ENCODE assay signal across 12 cellular contexts in the genomic region with DNA sequence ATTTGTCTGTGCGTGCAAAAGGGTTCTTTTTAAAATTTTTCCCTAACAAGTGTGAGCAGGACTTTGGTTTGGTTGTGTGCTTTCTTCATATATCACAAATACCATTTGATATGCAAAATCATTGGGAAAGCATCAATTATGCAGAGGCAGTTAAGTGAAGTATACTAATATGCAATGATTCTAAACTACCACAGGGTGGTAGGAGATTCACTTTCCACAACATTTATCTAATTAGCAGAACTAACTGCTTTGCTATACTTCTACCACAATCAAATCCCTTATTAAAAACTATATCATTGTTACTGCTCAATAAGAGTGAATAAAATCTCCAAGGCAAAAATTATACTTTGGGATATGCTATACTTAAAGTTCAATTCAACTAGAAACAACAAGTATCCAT.
DNase-seq lines count a peak whose midpoint lies in the region; ATAC-seq, FAIRE-seq and TF ChIP-seq lines count a peak whose summit lies in the region.
"Had no signal": no experiment of that assay in that cellular context is flagged by ENCODE, and none has a peak within 500 bp of the region (broad histone marks: within the 10 kb centered on the region; RNA-seq: fewer than 3 reads in every experiment).

No MANE protein-coding gene starts in this region.

- no peaks in the 10 kb centered on the region for H3K36me3 Mint-ChIP-seq in GM23338 (ENCODE audit: low read depth)
- H3K36me3 Mint-ChIP-seq: brain had no signal

- POLR2A ChIA-PET in Panc1 (lab: Charles Lee) = no interaction called here

- intact Hi-C loops in Panc1 (cut with micrococcal nuclease; ENCODE audit: unreplicated experiment) = no loop called here

- no peaks in the 10 kb centered on the region for H3K79me2 ChIP-seq in GM23338 (replicated peaks; ENCODE audit: insufficient read depth)

- CTCF ChIA-PET in Panc1 (lab: Charles Lee) = no interaction called here

- H3K4me1 ChIP-seq in GM23338 (ENCODE audit: insufficient read depth) (no peaks in the 10 kb centered on the region), Panc1 (ENCODE audit: control insufficient read depth, insufficient read depth, low read length) (no peaks in the 10 kb centered on the region)
- H3K4me1 ChIP-seq: gastrocnemius medialis had no signal

- no peaks in the 10 kb centered on the region for H4K20me1 ChIP-seq in GM23338 (replicated peaks; ENCODE audit: insufficient read depth)

- H2AFZ ChIP-seq in GM23338 = no peak overlapping the region

- TF ChIP-seq CTCF in GM23338 (conservative IDR thresholded peaks at IDR 0.05; ENCODE audit: low read depth in 2 of 2) = peak in 1 of 2 experiments; percentile 34; a peak in 2 of 4 replicates
- TF ChIP-seq CTCF in Panc1 (IDR thresholded peaks at IDR 0.05) = peak; percentile 27; the same call in 1 of the 2 replicates
- TF ChIP-seq CTCF in fibroblast of mammary gland (conservative IDR thresholded peaks at IDR 0.05; ENCODE audit: control insufficient read depth, insufficient read depth, low read depth, low read length) = peak; percentile 13

- no peaks in the 10 kb centered on the region for H3K27me3 Mint-ChIP-seq in GM23338 (ENCODE audit: insufficient read depth, low read depth, poor library complexity)
- H3K27me3 Mint-ChIP-seq: brain had no signal

- H3K4me3 Mint-ChIP-seq in GM23338 = no peak overlapping the region
- H3K4me3 Mint-ChIP-seq: brain had no signal

- H3K4me3 ChIP-seq in GM23338 (no peak overlapping the region), Panc1 (ENCODE audit: low read depth in 2 of 2, low read length in 2 of 2) (no peak overlapping the region), fibroblast of mammary gland (ENCODE audit: control insufficient read depth, low read depth, low read length) (no peak overlapping the region)
- H3K4me3 ChIP-seq: gastrocnemius medialis had no signal

- no peaks in the 10 kb centered on the region for H3K9me3 Mint-ChIP-seq in GM23338

- H3K27me3 ChIP-seq in GM23338 (ENCODE audit: insufficient read depth) (no peaks in the 10 kb centered on the region), Panc1 (ENCODE audit: control insufficient read depth, insufficient read depth, low read length) (no peaks in the 10 kb centered on the region)
- H3K27me3 ChIP-seq: gastrocnemius medialis had no signal

- no peaks in the 10 kb centered on the region for H3K9me3 ChIP-seq in Panc1 (ENCODE audit: control insufficient read depth, insufficient read depth, low read depth, low read length)
- H3K9me3 ChIP-seq: gastrocnemius medialis had no signal

- ATAC-seq in GM23338 (no peak), Panc1 (no peak), GM18505 (IDR thresholded peaks at IDR 0.05; ENCODE audit: unreplicated experiment) (no peak), HG03039 (IDR thresholded peaks at IDR 0.05; ENCODE audit: unreplicated experiment) (no peak)
- ATAC-seq: gastrocnemius medialis, left ventricle myocardium superior had no signal

- in situ Hi-C loops in ACHN (cut with HindIII; ENCODE audit: low pct_ligation_motif_present, low pct_unique_long_range_greater_than_20kb, low sequenced_read_pairs) (no loop called here), Panc1 (cut with HindIII; ENCODE audit: low pct_unique_long_range_greater_than_20kb, low sequenced_read_pairs) (no loop called here)

- H3K4me2 ChIP-seq in GM23338 = no peak overlapping the region

- peaks cover 3% of the 10 kb centered on the region; the same call in 2 of the 3 replicates for H3K4me1 Mint-ChIP-seq in GM23338
- H3K4me1 Mint-ChIP-seq: brain had no signal

- H3K36me3 ChIP-seq in GM23338 (ENCODE audit: insufficient read depth) (no peaks in the 10 kb centered on the region), Panc1 (ENCODE audit: control insufficient read depth, insufficient read depth, low read length) (no peaks in the 10 kb centered on the region; the same call in 1 of the 2 replicates)
- H3K36me3 ChIP-seq: gastrocnemius medialis had no signal

- no peaks in the 10 kb centered on the region for H3F3A ChIP-seq in GM23338 (replicated peaks; ENCODE audit: low read depth)

- no peak for TF ChIP-seq POLR2A in GM18505 (IDR thresholded peaks at IDR 0.05; ENCODE audit: borderline replicate concordance, extremely low read depth, insufficient read depth, insufficient read length)
- TF ChIP-seq POLR2A in GM12892 (IDR thresholded peaks at IDR 0.05; ENCODE audit: low read depth, low read length) = no peak

- FAIRE-seq in GM12892 (lab: Jason Lieb, UNC) = no peak

- no TSS peak for BruUV-seq in Panc1 (replicated peaks; lab: Mats Ljungman, UMichigan)

- H3K27ac Mint-ChIP-seq in GM23338 = no peak overlapping the region
- H3K27ac Mint-ChIP-seq: brain had no signal

- H3K9me2 ChIP-seq in GM23338 (ENCODE audit: insufficient read depth) = no peaks in the 10 kb centered on the region

- no peak overlapping the region for H3K27ac ChIP-seq in GM23338 (ENCODE audit: low read depth)
- H3K27ac ChIP-seq in Panc1 (ENCODE audit: low read length) = no peak overlapping the region
- H3K27ac ChIP-seq: gastrocnemius medialis had no signal

- DNase-seq in ACHN (peak; percentile 5), GM23338 (ENCODE audit: low spot score) (peak; percentile 16), Panc1 (ENCODE audit: low read depth, low spot score) (no peak), fibroblast of mammary gland (ENCODE audit: low read depth) (peak; percentile 17), GM12892 (ENCODE audit: insufficient read length) (no peak), cerebellar cortex (ENCODE audit: low spot score) (no peak)
- DNase-seq: activated T-cell treated with anti-CD3 and anti-CD28 coated beads for 4 hours, gastrocnemius medialis, left ventricle myocardium superior had no signal

TF ChIP-seq in GM23338, 12 proteins besides CTCF, POLR2A, EP300 and RAD21 (continues in another document):
- TF ChIP-seq ZNF114 (CRISPR knock-in tag; IDR thresholded peaks at IDR 0.05) (no peak), CREB1 (CRISPR knock-in tag; IDR thresholded peaks at IDR 0.05; ENCODE audit: low read depth) (no peak), POLR2AphosphoS5 (IDR thresholded peaks at IDR 0.05; ENCODE audit: low read depth) (no peak), EZH2phosphoT487 (IDR thresholded peaks at IDR 0.05; ENCODE audit: unreplicated experiment) (no peak), EZH2 (IDR thresholded peaks at IDR 0.05; ENCODE audit: low read depth, unreplicated experiment) (no peak), NANOG (IDR thresholded peaks at IDR 0.05; ENCODE audit: borderline replicate concordance) (no peak), ZNF331 (CRISPR knock-in tag; IDR thresholded peaks at IDR 0.05; ENCODE audit: low read depth) (no peak), JUNB (IDR thresholded peaks at IDR 0.05; ENCODE audit: unreplicated experiment) (no peak)
- TF ChIP-seq, protein P1, sequence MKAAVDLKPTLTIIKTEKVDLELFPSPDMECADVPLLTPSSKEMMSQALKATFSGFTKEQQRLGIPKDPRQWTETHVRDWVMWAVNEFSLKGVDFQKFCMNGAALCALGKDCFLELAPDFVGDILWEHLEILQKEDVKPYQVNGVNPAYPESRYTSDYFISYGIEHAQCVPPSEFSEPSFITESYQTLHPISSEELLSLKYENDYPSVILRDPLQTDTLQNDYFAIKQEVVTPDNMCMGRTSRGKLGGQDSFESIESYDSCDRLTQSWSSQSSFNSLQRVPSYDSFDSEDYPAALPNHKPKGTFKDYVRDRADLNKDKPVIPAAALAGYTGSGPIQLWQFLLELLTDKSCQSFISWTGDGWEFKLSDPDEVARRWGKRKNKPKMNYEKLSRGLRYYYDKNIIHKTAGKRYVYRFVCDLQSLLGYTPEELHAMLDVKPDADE (IDR thresholded peaks at IDR 0.05) = no peak
- TF ChIP-seq, protein P2, sequence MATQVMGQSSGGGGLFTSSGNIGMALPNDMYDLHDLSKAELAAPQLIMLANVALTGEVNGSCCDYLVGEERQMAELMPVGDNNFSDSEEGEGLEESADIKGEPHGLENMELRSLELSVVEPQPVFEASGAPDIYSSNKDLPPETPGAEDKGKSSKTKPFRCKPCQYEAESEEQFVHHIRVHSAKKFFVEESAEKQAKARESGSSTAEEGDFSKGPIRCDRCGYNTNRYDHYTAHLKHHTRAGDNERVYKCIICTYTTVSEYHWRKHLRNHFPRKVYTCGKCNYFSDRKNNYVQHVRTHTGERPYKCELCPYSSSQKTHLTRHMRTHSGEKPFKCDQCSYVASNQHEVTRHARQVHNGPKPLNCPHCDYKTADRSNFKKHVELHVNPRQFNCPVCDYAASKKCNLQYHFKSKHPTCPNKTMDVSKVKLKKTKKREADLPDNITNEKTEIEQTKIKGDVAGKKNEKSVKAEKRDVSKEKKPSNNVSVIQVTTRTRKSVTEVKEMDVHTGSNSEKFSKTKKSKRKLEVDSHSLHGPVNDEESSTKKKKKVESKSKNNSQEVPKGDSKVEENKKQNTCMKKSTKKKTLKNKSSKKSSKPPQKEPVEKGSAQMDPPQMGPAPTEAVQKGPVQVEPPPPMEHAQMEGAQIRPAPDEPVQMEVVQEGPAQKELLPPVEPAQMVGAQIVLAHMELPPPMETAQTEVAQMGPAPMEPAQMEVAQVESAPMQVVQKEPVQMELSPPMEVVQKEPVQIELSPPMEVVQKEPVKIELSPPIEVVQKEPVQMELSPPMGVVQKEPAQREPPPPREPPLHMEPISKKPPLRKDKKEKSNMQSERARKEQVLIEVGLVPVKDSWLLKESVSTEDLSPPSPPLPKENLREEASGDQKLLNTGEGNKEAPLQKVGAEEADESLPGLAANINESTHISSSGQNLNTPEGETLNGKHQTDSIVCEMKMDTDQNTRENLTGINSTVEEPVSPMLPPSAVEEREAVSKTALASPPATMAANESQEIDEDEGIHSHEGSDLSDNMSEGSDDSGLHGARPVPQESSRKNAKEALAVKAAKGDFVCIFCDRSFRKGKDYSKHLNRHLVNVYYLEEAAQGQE (IDR thresholded peaks at IDR 0.05; ENCODE audit: unreplicated experiment) = no peak

Comparison
In these comparisons a context has a peak if more than half of its experiments do, and no peak if none do; other contexts are left out.
1. DNase-seq: peak in ACHN (single experiment), GM23338 (single experiment) and fibroblast of mammary gland (single experiment); none in Panc1 (single experiment), GM12892 (single experiment) and cerebellar cortex (single experiment).